ENCODE assay signal across 8 cellular contexts in genomic region chr7:44986218-44987053, GRCh38.
DNase-seq lines count a peak whose midpoint lies in the region; ATAC-seq, FAIRE-seq and TF ChIP-seq lines count a peak whose summit lies in the region.

No MANE protein-coding gene starts in this region.

- DNase-seq in NCI-H146 treated with DMSO at 0.1 percent for 48 hours (lab: John Stamatoyannopoulos, UW; ENCODE audit: unreplicated experiment) (peak; percentile 86), T-helper 22 cell (ENCODE audit: low read depth) (peak; percentile 88), astrocyte of the cerebellum (ENCODE audit: low read depth) (peak; percentile 82), hippocampal formation (lab: John Stamatoyannopoulos, UW) (peak; percentile 79 to 84), retina (peak; percentile 97), D721Med (ENCODE audit: insufficient read length, low spot score) (no peak)

- TF ChIP-seq CTCF in astrocyte of the cerebellum (IDR thresholded peaks at IDR 0.05; ENCODE audit: low read depth, low read length, missing control alignments) (no peak), D721Med (IDR thresholded peaks at IDR 0.05; ENCODE audit: insufficient read depth, missing control alignments) (no peak)

- no peak for FAIRE-seq in D721Med (lab: Jason Lieb, UNC)

- in situ Hi-C loops in astrocyte of the cerebellum (cut with HindIII; ENCODE audit: low sequenced_read_pairs) = no loop called here

- ATAC-seq in GM18498 (IDR thresholded peaks at IDR 0.05; ENCODE audit: unreplicated experiment) (peak; percentile 98), HG02884 (IDR thresholded peaks at IDR 0.05; ENCODE audit: unreplicated experiment) (peak; percentile 94)

- peak overlapping the region; percentile 76 for H3K4me3 ChIP-seq in astrocyte of the cerebellum (ENCODE audit: low read depth, low read length)
